In genomic region chr10:123139521-123140163, GRCh38 we compare ENCODE assay signal across 8 cellular contexts. TPM values are rescaled to one million over a fixed set of nuclear protein-coding genes. Genes with fewer than 3 reads are reported as not detected.
DNase-seq lines count a peak whose midpoint lies in the region; ATAC-seq and TF ChIP-seq lines count a peak whose summit lies in the region.

No MANE protein-coding gene starts in this region.

- H3K4me2 ChIP-seq in mammary epithelial cell (ENCODE audit: insufficient read depth, low read depth, low read length) (peak overlapping the region; percentile 41), neural cell (ENCODE audit: low read length) (no peak overlapping the region)

- TF ChIP-seq EP300 in neural cell (conservative IDR thresholded peaks at IDR 0.05; ENCODE audit: poor library complexity, severe bottlenecking) = no peak

- ATAC-seq in GM21786 (IDR thresholded peaks at IDR 0.05; ENCODE audit: unreplicated experiment) = no peak

- no peak for TF ChIP-seq CTCF in GM10248 (IDR thresholded peaks at IDR 0.05; ENCODE audit: control extremely low read depth, extremely low read depth, low read depth, missing control alignments)
- TF ChIP-seq CTCF in NB4 (IDR thresholded peaks at IDR 0.05; ENCODE audit: low read depth, low read length) = no peak
- TF ChIP-seq CTCF in mammary epithelial cell (conservative IDR thresholded peaks at IDR 0.05 in 1 of 2, IDR thresholded peaks at IDR 0.05 in 1 of 2; ENCODE audit: extremely low read depth in 1 of 2, insufficient read depth in 1 of 2, low read depth in 1 of 2, low read length in 2 of 2) = no peak
- TF ChIP-seq CTCF in neural cell (IDR thresholded peaks at IDR 0.05; ENCODE audit: poor library complexity, severe bottlenecking) = no peak
- TF ChIP-seq CTCF in ascending aorta (IDR thresholded peaks at IDR 0.05) = no peak

- H3K36me3 ChIP-seq in mammary epithelial cell (ENCODE audit: insufficient read depth, low read length) (no peaks in the 10 kb centered on the region), neural cell (ENCODE audit: insufficient read depth, low read length) (no peaks in the 10 kb centered on the region), ascending aorta (no peaks in the 10 kb centered on the region)

- no peak overlapping the region for H2AFZ ChIP-seq in mammary epithelial cell (ENCODE audit: low read depth, low read length)
- no peak overlapping the region for H2AFZ ChIP-seq in neural cell (ENCODE audit: low read depth, low read length)

- H3K27me3 ChIP-seq in mammary epithelial cell (ENCODE audit: insufficient read depth, low read length) (peaks cover 94% of the 10 kb centered on the region), neural cell (ENCODE audit: insufficient read depth, low read depth, low read length) (peaks cover 100% of the 10 kb centered on the region), ascending aorta (peaks cover 73% of the 10 kb centered on the region)

- no peak for TF ChIP-seq RAD21 in neural cell (conservative IDR thresholded peaks at IDR 0.05)

- dilution Hi-C loops in mammary epithelial cell (cut with HindIII; ENCODE audit: low sequenced_read_pairs) = loop anchor here (10.0 to 25.0 kb wide), 2 partner anchors 423 to 825 kb away; no protein-coding TSS in a partner anchor

- H3K4me3 ChIP-seq in NB4 (ENCODE audit: low read depth, low read length) = no peak overlapping the region
- H3K4me3 ChIP-seq in mammary epithelial cell (replicated peaks in 1 of 3; ENCODE audit: insufficient read depth in 1 of 3, low read depth in 2 of 3, low read length in 3 of 3) = peak overlapping the region in 1 of 3 experiments; percentile 11
- H3K4me3 ChIP-seq in neural cell (ENCODE audit: low read length) = no peak overlapping the region
- H3K4me3 ChIP-seq in ascending aorta = no peak overlapping the region

- CTCF ChIA-PET in GM10248 (lab: Yijun Ruan, JAX) (interaction anchor here (0.8 to 3.7 kb wide), 12 partner anchors 11 to 418 kb away, joined by 3 to 49 read pairs (median 4); partner anchors contain the start of genes BUB3 and HMX2), mammary epithelial cell (lab: Charles Lee; ENCODE audit: low non-redundant PET) (interaction anchor here (0.6 kb wide), 1 partner anchor 43 kb away, joined by 3 read pairs; no protein-coding TSS in a partner anchor)

- H3F3A ChIP-seq in neural cell (ENCODE audit: insufficient read depth, low read length, poor library complexity, severe bottlenecking) = no peaks in the 10 kb centered on the region

- no peak overlapping the region for H3K27ac ChIP-seq in mammary epithelial cell (ENCODE audit: insufficient read depth, low read depth, low read length)
- H3K27ac ChIP-seq in neural cell (ENCODE audit: low read length) = no peak overlapping the region
- no peak overlapping the region for H3K27ac ChIP-seq in ascending aorta

- POLR2A ChIA-PET in GM10248 (lab: Yijun Ruan, JAX) = no interaction called here

- in situ Hi-C loops in mammary epithelial cell (cut with MboI; ENCODE audit: low sequenced_read_pairs in 2 of 2) = loop anchor here (10.0 to 25.0 kb wide), 4 partner anchors 245 to 823 kb away; no protein-coding TSS in a partner anchor

- no peak overlapping the region for H3K9ac ChIP-seq in mammary epithelial cell (ENCODE audit: insufficient read depth, low read length)
- H3K9ac ChIP-seq in neural cell (ENCODE audit: low read length) = no peak overlapping the region

- H3K9me2 ChIP-seq in neural cell (ENCODE audit: insufficient read depth, low read length) = no peaks in the 10 kb centered on the region

- intact Hi-C loops in mammary epithelial cell (cut with micrococcal nuclease) (loop anchor here (5.0 kb wide), 2 partner anchors 133 to 1268 kb away; no protein-coding TSS in a partner anchor), ascending aorta (cut with DNase I) (no loop called here)

- peaks cover 29% of the 10 kb centered on the region for H3K4me1 ChIP-seq in mammary epithelial cell (ENCODE audit: insufficient read depth, low read length)
- peaks cover 15 to 29% of the 10 kb centered on the region in 2 donors for H3K4me1 ChIP-seq in ascending aorta

- BruUV-seq in mammary epithelial cell (replicated peaks; lab: Mats Ljungman, UMichigan) = no TSS peak

- WGBS in mammary epithelial cell (ENCODE audit: low coverage, missing lambda C conversion rate) = 7% methylated on average over 22 of the region's 32 CpGs

- H4K20me1 ChIP-seq in mammary epithelial cell (ENCODE audit: insufficient read depth, low read length) (no peaks in the 10 kb centered on the region), neural cell (ENCODE audit: insufficient read depth) (no peaks in the 10 kb centered on the region)

- H3K79me2 ChIP-seq in mammary epithelial cell (ENCODE audit: insufficient read depth, low read length) (no peaks in the 10 kb centered on the region), neural cell (replicated peaks; ENCODE audit: insufficient read depth, low read length) (no peaks in the 10 kb centered on the region)

- DNase-seq in GM10248 (ENCODE audit: extremely low spot score) (peak; percentile 23), NB4 (ENCODE audit: low read depth) (peak; percentile 59), mammary epithelial cell (peak; percentile 84), ascending aorta (ENCODE audit: low spot score in 2 of 2) (no peak), mesenteric fat pad (ENCODE audit: low spot score) (no peak)
- DNase-seq in stimulated activated CD4-positive, alpha-beta T cell treated with anti-CD3 and anti-CD28 coated beads, Interleukin-12 subunit alpha, Interleukin-12 subunit beta, amount 100 ng/mL, for 4 hours = no peak

- H3K9me3 ChIP-seq in mammary epithelial cell (replicated peaks; ENCODE audit: insufficient read depth, low read length) (no peaks in the 10 kb centered on the region), neural cell (ENCODE audit: low read length) (no peaks in the 10 kb centered on the region), ascending aorta (no peaks in the 10 kb centered on the region)

- TF ChIP-seq POLR2A in NB4 (IDR thresholded peaks at IDR 0.05; ENCODE audit: extremely low read depth, insufficient read length) = no peak

TF ChIP-seq in neural cell, 6 proteins besides CTCF, POLR2A, EP300 and RAD21:
- TF ChIP-seq POLR2AphosphoS5 (IDR thresholded peaks at IDR 0.05) (peak; percentile 9), TAF1 (IDR thresholded peaks at IDR 0.05; ENCODE audit: low read depth) (no peak), EZH2 (IDR thresholded peaks at IDR 0.05; ENCODE audit: borderline replicate concordance, insufficient read depth, low read length, poor library complexity, severe bottlenecking) (peak; percentile 97)

RNA-seq across cellular contexts. Expression of gene HMX3, which starts 3.9 kb away (rescaled TPM):
- under 1 TPM in 1 of 2 donors, not detected in 1; 0.26 TPM for total RNA-seq in mammary epithelial cell
- polyA plus RNA-seq in mammary epithelial cell = not detected
- not detected for polyA minus RNA-seq in mammary epithelial cell
- not detected in 2 replicates for polyA plus RNA-seq in neural cell
- polyA minus RNA-seq in neural cell = not detected in 2 replicates
- total RNA-seq in ascending aorta = not detected
- not detected for total RNA-seq in mesenteric fat pad

RNA-seq across cellular contexts. Expression of gene HMX2, which starts 8.3 kb away (rescaled TPM):
- total RNA-seq in mammary epithelial cell (not detected), ascending aorta (not detected), mesenteric fat pad (not detected)
- polyA plus RNA-seq in mammary epithelial cell (not detected), neural cell (not detected in 2 replicates)
- polyA minus RNA-seq in mammary epithelial cell (not detected), neural cell (not detected in 2 replicates)

RNA-seq across cellular contexts. Expression of gene BUB3, which starts 14.6 kb away (rescaled TPM):
- total RNA-seq in mammary epithelial cell (100 to 1,000 TPM; 137 to 158 TPM), ascending aorta (12.2 TPM), mesenteric fat pad (49.3 TPM)
- polyA plus RNA-seq in mammary epithelial cell (237 TPM), neural cell (127 and 162 TPM in 2 replicates)
- polyA minus RNA-seq in mammary epithelial cell (253 TPM), neural cell (140 and 152 TPM in 2 replicates)

Comparison
In these comparisons a context has a peak if more than half of its experiments do, and no peak if none do; other contexts are left out.
1. DNase-seq: peak in GM10248 (single experiment), NB4 (single experiment) and mammary epithelial cell (single experiment); none in stimulated activated CD4-positive, alpha-beta T cell treated with anti-CD3 and anti-CD28 coated beads, Interleukin-12 subunit alpha, Interleukin-12 subunit beta, amount 100 ng/mL, for 4 hours (single experiment), ascending aorta (0 of 2) and mesenteric fat pad (single experiment).